ENCODE assay signal across 23 cellular contexts in the genomic region with DNA sequence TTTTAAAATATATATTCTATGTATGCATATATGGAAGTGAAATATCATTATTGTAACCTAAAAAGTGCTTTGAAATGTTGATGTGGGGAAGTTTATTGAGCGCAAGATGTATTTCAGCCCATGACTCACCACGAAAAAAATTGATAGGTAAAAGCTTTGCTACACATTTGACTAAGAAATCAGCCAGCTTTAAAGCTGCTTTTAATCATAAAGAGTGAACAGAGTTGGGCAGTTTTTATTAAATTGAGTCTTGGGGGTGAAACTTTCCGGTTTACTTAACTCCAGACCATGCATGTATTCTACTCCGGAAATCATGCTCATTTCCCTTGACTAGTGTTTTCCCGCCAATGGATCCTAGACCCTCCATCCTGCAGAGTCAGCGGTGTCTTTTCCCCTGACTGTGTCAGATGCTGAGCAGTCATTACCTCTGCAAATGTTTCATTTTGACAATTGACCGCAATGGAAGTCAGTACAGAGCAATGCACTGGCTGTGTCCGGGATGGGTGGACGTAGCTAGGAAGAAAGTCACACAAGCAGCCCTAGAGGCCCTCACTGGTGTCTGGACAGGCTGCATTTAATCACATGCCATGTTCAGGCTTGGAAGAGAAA. TPM values are rescaled to one million over a fixed set of nuclear protein-coding genes. Genes with fewer than 3 reads are reported as not detected.
DNase-seq lines count a peak whose midpoint lies in the region; ATAC-seq and TF ChIP-seq lines count a peak whose summit lies in the region.
"Had no signal": no experiment of that assay in that cellular context is flagged by ENCODE, and none has a peak within 500 bp of the region (broad histone marks: within the 10 kb centered on the region; RNA-seq: fewer than 3 reads in every experiment).

No MANE protein-coding gene starts in this region.

- no peaks in the 10 kb centered on the region for H3K4me1 Mint-ChIP-seq in stimulated activated effector memory CD8-positive, alpha-beta T cell treated with anti-CD3 and anti-CD28 coated beads, Interleukin-12 subunit alpha, Interleukin-12 subunit beta, amount 100 ng/mL, for 72 hours
- H3K4me1 Mint-ChIP-seq in activated T-helper 2 cell treated with anti-CD3 and anti-CD28 coated beads, Interferon-gamma antibody, Interleukin-2, Interleukin-4, amounts not matched to agents 10 μg/mL and 5 μg/mL and 100 μg/mL, durations not matched to agents 14 hours and 24 hours and 36 hours (ENCODE audit: low read depth), result no peaks in the 10 kb centered on the region
- H3K4me1 Mint-ChIP-seq: activated naive CD8-positive, alpha-beta T cell treated with anti-CD3 and anti-CD28 coated beads, Interleukin-2, amount 50 U/mL, for 24 hours; nephron had no signal

- no peaks in the 10 kb centered on the region for H3K36me3 Mint-ChIP-seq in stimulated activated effector memory CD8-positive, alpha-beta T cell treated with anti-CD3 and anti-CD28 coated beads, Interleukin-12 subunit alpha, Interleukin-12 subunit beta, amount 100 ng/mL, for 72 hours
- no peaks in the 10 kb centered on the region for H3K36me3 Mint-ChIP-seq in activated T-helper 2 cell treated with anti-CD3 and anti-CD28 coated beads, Interferon-gamma antibody, Interleukin-2, Interleukin-4, amounts not matched to agents 10 μg/mL and 5 μg/mL and 100 μg/mL, durations not matched to agents 14 hours and 24 hours and 36 hours (ENCODE audit: low read depth)
- H3K36me3 Mint-ChIP-seq: mesothelial cell of epicardium had no signal

- H3K4me3 ChIP-seq in foreskin fibroblast (ENCODE audit: low read depth in 1 of 2, low read length in 2 of 2), result no peak overlapping the region
- H3K4me3 ChIP-seq: GM23248, psoas muscle, SJSA1, suprapubic skin had no signal

- H3K4me3 Mint-ChIP-seq in stimulated activated effector memory CD8-positive, alpha-beta T cell treated with anti-CD3 and anti-CD28 coated beads, Interleukin-12 subunit alpha, Interleukin-12 subunit beta, amount 100 ng/mL, for 72 hours, result no peak overlapping the region
- no peak overlapping the region for H3K4me3 Mint-ChIP-seq in activated T-helper 2 cell treated with anti-CD3 and anti-CD28 coated beads, Interferon-gamma antibody, Interleukin-2, Interleukin-4, amounts not matched to agents 10 μg/mL and 5 μg/mL and 100 μg/mL, durations not matched to agents 14 hours and 24 hours and 36 hours (ENCODE audit: low read depth)
- H3K4me3 Mint-ChIP-seq: activated naive CD8-positive, alpha-beta T cell treated with anti-CD3 and anti-CD28 coated beads, Interleukin-2, amount 50 U/mL, for 24 hours; activated T-helper 1 cell treated with anti-CD3 and anti-CD28 coated beads, Interleukin-12 subunit alpha, Interleukin-12 subunit beta, Interleukin-2, Interleukin-4 antibody, amounts not matched to agents 30 ng/mL and 10 ng/mL and 1 ng/mL, durations not matched to agents 14 hours and 24 hours and 36 hours; dendritic cell treated with granulocyte-macrophage colony-stimulating factor and Interleukin-4, amounts not matched to agents 40 ng/mL and 50 ng/mL, for 4 days; mesothelial cell of epicardium; nephron had no signal

- TF ChIP-seq CTCF in foreskin fibroblast (IDR thresholded peaks at IDR 0.05; ENCODE audit: low read depth, low read length), result no peak

- ATAC-seq in GM18867 (IDR thresholded peaks at IDR 0.05; ENCODE audit: unreplicated experiment) (peak; percentile 38), GM21786 (IDR thresholded peaks at IDR 0.05; ENCODE audit: unreplicated experiment) (peak; percentile 40), HG03378 (IDR thresholded peaks at IDR 0.05; ENCODE audit: unreplicated experiment) (peak; percentile 49)
- peak; percentile 17 for ATAC-seq in stimulated activated effector memory CD8-positive, alpha-beta T cell treated with anti-CD3 and anti-CD28 coated beads, Interleukin-12 subunit alpha, Interleukin-12 subunit beta, amount 100 ng/mL, for 72 hours
- ATAC-seq: activated naive CD8-positive, alpha-beta T cell treated with anti-CD3 and anti-CD28 coated beads, Interleukin-2, amount 50 U/mL, for 24 hours; psoas muscle had no signal

- H3K27me3 Mint-ChIP-seq in activated T-helper 2 cell treated with anti-CD3 and anti-CD28 coated beads, Interferon-gamma antibody, Interleukin-2, Interleukin-4, amounts not matched to agents 10 μg/mL and 5 μg/mL and 100 μg/mL, durations not matched to agents 14 hours and 24 hours and 36 hours (ENCODE audit: low read depth), result no peaks in the 10 kb centered on the region
- H3K27me3 Mint-ChIP-seq: activated naive CD8-positive, alpha-beta T cell treated with anti-CD3 and anti-CD28 coated beads, Interleukin-2, amount 50 U/mL, for 24 hours had no signal

- no peaks in the 10 kb centered on the region for H3K9me3 Mint-ChIP-seq in stimulated activated effector memory CD8-positive, alpha-beta T cell treated with anti-CD3 and anti-CD28 coated beads, Interleukin-12 subunit alpha, Interleukin-12 subunit beta, amount 100 ng/mL, for 72 hours
- no peaks in the 10 kb centered on the region for H3K9me3 Mint-ChIP-seq in activated T-helper 2 cell treated with anti-CD3 and anti-CD28 coated beads, Interferon-gamma antibody, Interleukin-2, Interleukin-4, amounts not matched to agents 10 μg/mL and 5 μg/mL and 100 μg/mL, durations not matched to agents 14 hours and 24 hours and 36 hours
- H3K9me3 Mint-ChIP-seq: activated naive CD8-positive, alpha-beta T cell treated with anti-CD3 and anti-CD28 coated beads, Interleukin-2, amount 50 U/mL, for 24 hours; activated T-helper 1 cell treated with anti-CD3 and anti-CD28 coated beads, Interleukin-12 subunit alpha, Interleukin-12 subunit beta, Interleukin-2, Interleukin-4 antibody, amounts not matched to agents 30 ng/mL and 10 ng/mL and 1 ng/mL, durations not matched to agents 14 hours and 24 hours and 36 hours; dendritic cell treated with granulocyte-macrophage colony-stimulating factor and Interleukin-4, amounts not matched to agents 40 ng/mL and 50 ng/mL, for 4 days; mesothelial cell of epicardium; nephron had no signal

- DNase-seq in stimulated activated effector memory CD8-positive, alpha-beta T cell treated with anti-CD3 and anti-CD28 coated beads, Interleukin-12 subunit alpha, Interleukin-12 subunit beta, amount 100 ng/mL, for 72 hours (ENCODE audit: low spot score in 2 of 2), result no peak
- DNase-seq in foreskin fibroblast, result no peak
- DNase-seq in activated T-helper 2 cell treated with anti-CD3 and anti-CD28 coated beads, Interferon-gamma antibody, Interleukin-2, Interleukin-4, amounts not matched to agents 10 μg/mL and 5 μg/mL and 100 μg/mL, durations not matched to agents 14 hours and 24 hours and 36 hours (ENCODE audit: low spot score), result no peak
- no peak for DNase-seq in COLO668 (lab: John Stamatoyannopoulos, UW; ENCODE audit: unreplicated experiment)
- DNase-seq: activated CD8-positive, alpha-beta memory T cell treated with anti-CD3 and anti-CD28 coated beads for 24 hours; activated naive CD8-positive, alpha-beta T cell treated with anti-CD3 and anti-CD28 coated beads, Interleukin-2, amount 50 U/mL, for 24 hours; foreskin melanocyte; GF-D8; GM23248; NCI-H1105; NCI-H2107; psoas muscle had no signal

- intact Hi-C loops in activated T-helper 2 cell treated with anti-CD3 and anti-CD28 coated beads, Interferon-gamma antibody, Interleukin-2, Interleukin-4, amounts not matched to agents 10 μg/mL and 5 μg/mL and 100 μg/mL, durations not matched to agents 14 hours and 24 hours and 36 hours (cut with micrococcal nuclease), result no loop called here

- H3K27ac Mint-ChIP-seq in stimulated activated effector memory CD8-positive, alpha-beta T cell treated with anti-CD3 and anti-CD28 coated beads, Interleukin-12 subunit alpha, Interleukin-12 subunit beta, amount 100 ng/mL, for 72 hours, result no peak overlapping the region
- no peak overlapping the region for H3K27ac Mint-ChIP-seq in activated T-helper 2 cell treated with anti-CD3 and anti-CD28 coated beads, Interferon-gamma antibody, Interleukin-2, Interleukin-4, amounts not matched to agents 10 μg/mL and 5 μg/mL and 100 μg/mL, durations not matched to agents 14 hours and 24 hours and 36 hours
- H3K27ac Mint-ChIP-seq: activated naive CD8-positive, alpha-beta T cell treated with anti-CD3 and anti-CD28 coated beads, Interleukin-2, amount 50 U/mL, for 24 hours; activated T-helper 1 cell treated with anti-CD3 and anti-CD28 coated beads, Interleukin-12 subunit alpha, Interleukin-12 subunit beta, Interleukin-2, Interleukin-4 antibody, amounts not matched to agents 30 ng/mL and 10 ng/mL and 1 ng/mL, durations not matched to agents 14 hours and 24 hours and 36 hours; dendritic cell treated with granulocyte-macrophage colony-stimulating factor and Interleukin-4, amounts not matched to agents 40 ng/mL and 50 ng/mL, for 4 days; mesothelial cell of epicardium; nephron had no signal

RNA-seq across cellular contexts. Expression of a gene that starts 47.2 kb away (rescaled TPM):
- total RNA-seq in activated T-helper 2 cell treated with anti-CD3 and anti-CD28 coated beads, Interferon-gamma antibody, Interleukin-2, Interleukin-4, amounts not matched to agents 10 μg/mL and 5 μg/mL and 100 μg/mL, durations not matched to agents 14 hours and 24 hours and 36 hours, result 0.05 TPM in 1 of 2 replicates, not detected in the other
- total RNA-seq: activated T-helper 1 cell treated with anti-CD3 and anti-CD28 coated beads, Interleukin-12 subunit alpha, Interleukin-12 subunit beta, Interleukin-2, Interleukin-4 antibody, amounts not matched to agents 30 ng/mL and 10 ng/mL and 1 ng/mL, durations not matched to agents 14 hours and 24 hours and 36 hours; GM23248; kidney epithelial cell; LHCN-M2; mesothelial cell of epicardium; SJSA1 had no signal
